In the genomic region with DNA sequence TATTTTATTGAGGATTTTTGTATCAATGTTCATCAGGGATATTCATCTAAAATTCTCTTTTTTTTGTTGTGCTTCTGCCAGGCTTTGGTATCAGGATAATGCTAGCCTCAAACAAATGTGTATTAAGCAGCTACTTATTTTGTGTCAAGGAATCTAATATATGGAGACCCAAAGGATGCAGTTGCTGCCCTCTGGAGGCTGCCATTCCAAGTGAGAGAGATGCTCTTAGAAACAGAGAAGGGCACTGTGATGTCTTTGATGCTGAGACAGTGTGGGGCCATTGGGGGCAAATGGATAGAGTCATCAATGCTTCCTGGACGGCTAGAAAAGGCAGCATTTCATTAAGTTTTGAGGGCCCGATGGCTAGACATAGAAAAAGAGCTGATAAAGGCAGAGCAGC, we compare ENCODE assay signal across 1 cellular context.
TF ChIP-seq lines count a peak whose summit lies in the region.

No MANE protein-coding gene starts in this region.

TF ChIP-seq in H1, 55 proteins besides CTCF, POLR2A, EP300 and RAD21:
- TF ChIP-seq TEAD4 (IDR thresholded peaks at IDR 0.05; ENCODE audit: low read depth, low read length), result 0 out of 2 replicates have a peak, but pooled peaks have one; percentile 30
- TF ChIP-seq ASH2L (IDR thresholded peaks at IDR 0.05; ENCODE audit: low read length), result no peak
- no peak for TF ChIP-seq RNF2 (IDR thresholded peaks at IDR 0.05; ENCODE audit: borderline replicate concordance, low read depth, low read length, missing control alignments, poor library complexity, severe bottlenecking)
- TF ChIP-seq CREB1 (IDR thresholded peaks at IDR 0.05), result no peak
- TF ChIP-seq TCF12 (IDR thresholded peaks at IDR 0.05; ENCODE audit: low read depth, low read length), result no peak
